16 cellular contexts compared by ENCODE assay signal in genomic region chr19:40171293-40171692, GRCh38. TPM values are rescaled to one million over a fixed set of nuclear protein-coding genes. Genes with fewer than 3 reads are reported as not detected.
"Had no signal": no experiment of that assay in that cellular context is flagged by ENCODE, and none has a peak within 500 bp of the region (broad histone marks: within the 10 kb centered on the region; RNA-seq: fewer than 3 reads in every experiment).

No MANE protein-coding gene starts in this region.

RNA-seq across cellular contexts. Expression of gene TTC9B, which starts 46.9 kb away (rescaled TPM):
- total RNA-seq: activated B cell treated with CpG ODN at 0.5 μM for 24 hours; activated CD8-positive, alpha-beta T cell treated with anti-CD3 and anti-CD28 coated beads for 36 hours; activated T-cell treated with anti-CD3 and anti-CD28 coated beads, Interleukin-2, amount 50 U/mL, for 4 hours; aorta; body of pancreas; chondrocyte; dermis blood vessel endothelial cell; endothelial cell of umbilical vein; esophagus squamous epithelium; fibroblast of lung; fibroblast of villous mesenchyme; gastroesophageal sphincter; glomerular endothelial cell; heart right ventricle; T-helper 17 cell had no signal
- polyA plus RNA-seq: endothelial cell of umbilical vein, esophagus, fibroblast of lung, heart right ventricle had no signal

RNA-seq across cellular contexts. Expression of gene CCNP, which starts 55.2 kb away (rescaled TPM):
- total RNA-seq: activated CD8-positive, alpha-beta T cell treated with anti-CD3 and anti-CD28 coated beads for 36 hours; body of pancreas; endothelial cell of umbilical vein; esophagus squamous epithelium; glomerular endothelial cell; heart right ventricle had no signal
- polyA plus RNA-seq: endothelial cell of umbilical vein had no signal
